ENCODE assay signal across 1 cellular context in the genomic region with DNA sequence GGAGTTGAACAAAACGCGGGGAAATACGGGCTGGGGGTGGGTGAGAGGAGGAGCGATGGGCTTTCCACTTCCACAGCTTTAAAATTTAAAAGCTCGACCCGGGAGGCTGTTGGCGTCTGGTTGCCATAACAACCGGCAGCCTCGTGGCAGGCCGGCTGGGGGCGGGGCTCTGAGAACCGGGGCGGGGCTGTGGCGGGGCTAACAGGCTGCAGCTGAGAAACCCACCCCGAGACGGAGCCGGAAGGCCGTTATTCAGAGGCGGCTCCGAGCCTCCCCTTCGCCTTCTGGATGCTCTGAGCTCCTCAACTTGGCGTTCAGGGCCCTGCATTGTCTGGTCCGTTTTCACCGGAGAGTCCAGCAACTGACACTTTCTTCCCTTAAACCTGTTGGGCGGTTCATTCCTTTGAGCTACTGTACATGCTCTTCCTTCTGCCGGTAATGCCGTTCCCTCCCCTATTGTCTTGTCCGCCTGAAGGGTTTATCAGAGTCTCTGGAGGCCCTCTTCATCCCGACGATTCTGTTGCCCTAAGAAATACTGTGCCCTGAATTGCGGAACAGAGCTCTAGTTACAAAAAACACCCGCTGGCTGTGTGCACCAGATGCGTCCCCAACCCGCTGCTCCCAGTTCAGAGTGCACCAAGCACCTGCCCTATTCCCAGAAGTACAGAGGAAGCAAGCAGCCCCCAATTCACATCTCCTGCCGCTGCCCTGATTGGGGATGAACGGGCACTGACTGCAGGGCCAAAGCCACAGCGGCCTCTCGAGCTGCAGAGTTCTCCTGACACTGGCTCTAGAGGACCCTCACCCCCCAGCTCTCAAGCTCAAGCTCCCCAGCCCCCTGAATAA.
A peak's percentile ranks its signal among the peaks of the same experiment; 100 is the strongest.
TF ChIP-seq lines count a peak whose summit lies in the region.

No MANE protein-coding gene starts in this region.

TF ChIP-seq in IMR-90, 13 proteins besides CTCF, POLR2A, EP300 and RAD21:
- peak; percentile 95 for TF ChIP-seq MXI1 (IDR thresholded peaks at IDR 0.05; ENCODE audit: borderline replicate concordance, low read depth, low read length)
- no peak for TF ChIP-seq MAFK (IDR thresholded peaks at IDR 0.05; ENCODE audit: low read depth, low read length)
- TF ChIP-seq, protein P1, sequence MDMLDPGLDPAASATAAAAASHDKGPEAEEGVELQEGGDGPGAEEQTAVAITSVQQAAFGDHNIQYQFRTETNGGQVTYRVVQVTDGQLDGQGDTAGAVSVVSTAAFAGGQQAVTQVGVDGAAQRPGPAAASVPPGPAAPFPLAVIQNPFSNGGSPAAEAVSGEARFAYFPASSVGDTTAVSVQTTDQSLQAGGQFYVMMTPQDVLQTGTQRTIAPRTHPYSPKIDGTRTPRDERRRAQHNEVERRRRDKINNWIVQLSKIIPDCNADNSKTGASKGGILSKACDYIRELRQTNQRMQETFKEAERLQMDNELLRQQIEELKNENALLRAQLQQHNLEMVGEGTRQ (IDR thresholded peaks at IDR 0.05; ENCODE audit: low read depth, low read length), result no peak
- TF ChIP-seq MAZ (IDR thresholded peaks at IDR 0.05; ENCODE audit: borderline replicate concordance, low read depth, low read length), result no peak
- no peak for TF ChIP-seq FOS (IDR thresholded peaks at IDR 0.05; ENCODE audit: low read depth, low read length)
- no peak for TF ChIP-seq CEBPB (IDR thresholded peaks at IDR 0.05; ENCODE audit: low read depth, low read length)
